ENCODE assay signal across 14 cellular contexts in the genomic region with DNA sequence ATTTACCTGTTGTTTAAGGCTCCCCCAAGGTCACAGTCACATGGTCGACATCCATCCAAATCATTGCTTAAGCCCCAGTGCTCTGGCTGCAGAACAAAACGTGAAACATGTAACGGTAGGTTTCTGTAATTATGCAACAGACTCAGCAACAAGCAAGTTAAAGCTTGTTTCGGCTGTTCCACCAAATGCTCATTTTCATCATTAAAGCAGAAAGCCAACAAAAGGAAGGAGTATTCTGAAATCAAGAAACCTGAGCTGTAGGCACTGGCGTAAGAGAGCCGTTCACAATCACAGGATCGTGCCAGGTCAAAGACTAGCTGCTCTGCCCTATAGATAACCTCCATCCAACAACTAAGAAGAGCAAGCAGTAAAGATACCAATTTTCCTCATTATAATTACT. TPM values are rescaled to one million over a fixed set of nuclear protein-coding genes. Genes with fewer than 3 reads are reported as not detected.
A peak's percentile ranks its signal among the peaks of the same experiment; 100 is the strongest.
DNase-seq lines count a peak whose midpoint lies in the region; ATAC-seq, FAIRE-seq and TF ChIP-seq lines count a peak whose summit lies in the region.
"Had no signal": no experiment of that assay in that cellular context is flagged by ENCODE, and none has a peak within 500 bp of the region (broad histone marks: within the 10 kb centered on the region; RNA-seq: fewer than 3 reads in every experiment).

No MANE protein-coding gene starts in this region.

- H3K27ac ChIP-seq in RWPE2 (ENCODE audit: poor library complexity, severe bottlenecking): peak overlapping the region; percentile 95
- H3K27ac ChIP-seq in layer of hippocampus (ENCODE audit: low read depth, low read length): peak overlapping the region; percentile 43
- peak overlapping the region; percentile 86 for H3K27ac ChIP-seq in subcutaneous abdominal adipose tissue (ENCODE audit: low read depth, low read length)

- no peak for FAIRE-seq in GM12892 (lab: Jason Lieb, UNC)
- FAIRE-seq: H1 had no signal

- TF ChIP-seq POLR2A in GM12892 (IDR thresholded peaks at IDR 0.05; ENCODE audit: low read depth, low read length) (no peak), erythroblast (IDR thresholded peaks at IDR 0.05; ENCODE audit: low read length) (no peak)

- H3K4me3 ChIP-seq in RWPE2 (ENCODE audit: severe bottlenecking): no peak overlapping the region
- no peak overlapping the region for H3K4me3 ChIP-seq in choroid plexus epithelial cell (ENCODE audit: low read depth, low read length)
- no peak overlapping the region for H3K4me3 ChIP-seq in subcutaneous abdominal adipose tissue (ENCODE audit: low read depth in 1 of 5, low read length in 5 of 5)

- peak; percentile 84 for ATAC-seq in RWPE2 (ENCODE audit: low read depth)
- no peak for ATAC-seq in HG03439 (IDR thresholded peaks at IDR 0.05; ENCODE audit: unreplicated experiment)
- no peak for ATAC-seq in HG03175 (IDR thresholded peaks at IDR 0.05; ENCODE audit: unreplicated experiment)
- ATAC-seq: activated T-helper 17 cell treated with anti-CD3 and anti-CD28 coated beads, Interleukin-2, amount 50 U/mL, for 72 hours; stimulated activated naive B cell treated with anti-CD40 and anti-IgM and Interleukin-4, amounts not matched to agents 10 μg/mL and 1 μg/mL and 100 μg/mL, for 72 hours had no signal

- TF ChIP-seq CTCF in RWPE2 (IDR thresholded peaks at IDR 0.05; ENCODE audit: poor library complexity, severe bottlenecking) (no peak), choroid plexus epithelial cell (conservative IDR thresholded peaks at IDR 0.05; ENCODE audit: low read depth, low read length) (no peak)

- H3K4me1 ChIP-seq in RWPE2 (ENCODE audit: insufficient read depth, poor library complexity, severe bottlenecking): peaks cover 41% of the 10 kb centered on the region
- peaks cover 16 to 59% (median 41%) of the 10 kb centered on the region in 5 donors for H3K4me1 ChIP-seq in subcutaneous abdominal adipose tissue (ENCODE audit: control insufficient read depth in 5 of 5, insufficient read depth in 5 of 5, low read length in 5 of 5)

- DNase-seq in RWPE2 (ENCODE audit: low spot score): no peak
- peak; percentile 60 for DNase-seq in choroid plexus epithelial cell (ENCODE audit: low read depth)
- no peak for DNase-seq in GM12892 (ENCODE audit: insufficient read length)
- no peak for DNase-seq in erythroblast (lab: John Stamatoyannopoulos, UW)
- DNase-seq: activated CD4-positive, alpha-beta T cell treated with anti-CD3 and anti-CD28 coated beads, Interleukin-2, amount 50 U/mL, for 1 hour; effector memory CD4-positive, alpha-beta T cell; stimulated activated CD4-positive, alpha-beta T cell treated with anti-CD3 and anti-CD28 coated beads, Interleukin-4, amount 100 ng/mL, for 4 hours; stimulated activated naive B cell treated with anti-CD40 and anti-IgM and Interleukin-4, amounts not matched to agents 10 μg/mL and 1 μg/mL and 100 μg/mL, for 72 hours had no signal

- H3K27me3 ChIP-seq in RWPE2 (ENCODE audit: insufficient read depth, poor library complexity, severe bottlenecking): no peaks in the 10 kb centered on the region
- H3K27me3 ChIP-seq in layer of hippocampus (ENCODE audit: control insufficient read depth, insufficient read depth, low read length): no peaks in the 10 kb centered on the region
- H3K27me3 ChIP-seq in subcutaneous abdominal adipose tissue (ENCODE audit: control insufficient read depth in 5 of 5, insufficient read depth in 4 of 5, low read length in 5 of 5): no peaks in the 10 kb centered on the region

- H3K9ac ChIP-seq in subcutaneous abdominal adipose tissue (ENCODE audit: low read length in 5 of 5): no peak overlapping the region

- H3K9me3 ChIP-seq in RWPE2 (ENCODE audit: severe bottlenecking) (no peaks in the 10 kb centered on the region), subcutaneous abdominal adipose tissue (ENCODE audit: control insufficient read depth in 5 of 5, low read length in 5 of 5) (no peaks in the 10 kb centered on the region)

- peaks cover 96% of the 10 kb centered on the region for H3K36me3 ChIP-seq in RWPE2 (ENCODE audit: low read depth)
- peaks cover 13 to 47% (median 29%) of the 10 kb centered on the region in 5 donors for H3K36me3 ChIP-seq in subcutaneous abdominal adipose tissue (ENCODE audit: control insufficient read depth in 5 of 5, insufficient read depth in 5 of 5, low read length in 5 of 5)

RNA-seq across cellular contexts. Expression of a gene that starts 30.0 kb away (rescaled TPM):
- polyA plus RNA-seq in GM12892 (2012; ENCODE audit: missing spikeins): 0.74 TPM

Comparison
In these comparisons a context has a peak if more than half of its experiments do, and no peak if none do; other contexts are left out.
1. H3K27ac ChIP-seq: peak in every context shown above with its lines; median percentile 95 in RWPE2; 86 in subcutaneous abdominal adipose tissue; 43 in layer of hippocampus.